23 cellular contexts compared by ENCODE assay signal in genomic region chr17:81805707-81806460, GRCh38. TPM values are rescaled to one million over a fixed set of nuclear protein-coding genes. Genes with fewer than 3 reads are reported as not detected.
DNase-seq lines count a peak whose midpoint lies in the region; ATAC-seq, FAIRE-seq and TF ChIP-seq lines count a peak whose summit lies in the region.
"Had no signal": no experiment of that assay in that cellular context is flagged by ENCODE, and none has a peak within 500 bp of the region (broad histone marks: within the 10 kb centered on the region; RNA-seq: fewer than 3 reads in every experiment).

No MANE protein-coding gene starts in this region.

- intact Hi-C loops in right lobe of liver (cut with DNase I) (no loop called here), lower leg skin (cut with DNase I; ENCODE audit: low total_unique reads) (no loop called here)

- H3K27ac Mint-ChIP-seq in stimulated activated naive CD8-positive, alpha-beta T cell treated with anti-CD3 and anti-CD28 coated beads, Interleukin-15, amount 100 ng/mL, for 72 hours: no peak overlapping the region
- H3K27ac Mint-ChIP-seq in glutamatergic neuron (ENCODE audit: unreplicated experiment): no peak overlapping the region
- H3K27ac Mint-ChIP-seq: CD14-positive monocyte; CD4-positive, alpha-beta memory T cell; GM23338; H9; IgD-negative memory B cell had no signal

- no peaks in the 10 kb centered on the region for H3K9me2 ChIP-seq in GM23248 (ENCODE audit: insufficient read depth)

- H3F3A ChIP-seq in GM23248 (ENCODE audit: insufficient read depth): no peaks in the 10 kb centered on the region

- H3K27ac ChIP-seq in H1 (ENCODE audit: low read depth, low read length) (no peak overlapping the region), right lobe of liver (peak overlapping the region in 1 of 3 donors; percentile 79), GM23248 (no peak overlapping the region)
- H3K27ac ChIP-seq: 22Rv1, BLaER1 had no signal

- peak overlapping the region; percentile 25; the same call in 1 of the 2 replicates for H4K8ac ChIP-seq in H1 (ENCODE audit: extremely low read depth, insufficient read depth, low read length)

- no peak overlapping the region for H2BK15ac ChIP-seq in H1 (ENCODE audit: low read length)

- H3K9me3 Mint-ChIP-seq in stimulated activated naive CD8-positive, alpha-beta T cell treated with anti-CD3 and anti-CD28 coated beads, Interleukin-15, amount 100 ng/mL, for 72 hours: no peaks in the 10 kb centered on the region
- H3K9me3 Mint-ChIP-seq in glutamatergic neuron (ENCODE audit: unreplicated experiment): peaks cover 9% of the 10 kb centered on the region
- H3K9me3 Mint-ChIP-seq: CD4-positive, alpha-beta memory T cell; IgD-negative memory B cell had no signal

- no peak overlapping the region for H2BK12ac ChIP-seq in H1 (ENCODE audit: low read depth, low read length)

- no peaks in the 10 kb centered on the region for H3K79me2 ChIP-seq in H1 (ENCODE audit: control insufficient read depth in 1 of 2, insufficient read depth in 2 of 2, low read length in 2 of 2)
- no peaks in the 10 kb centered on the region for H3K79me2 ChIP-seq in GM23248 (ENCODE audit: insufficient read depth)

- peaks cover 0 to 3% (median 0%) of the 10 kb centered on the region in 4 experiments; a peak in 3 of 7 replicates for H3K4me1 ChIP-seq in H1 (replicated peaks in 1 of 4; ENCODE audit: control insufficient read depth in 3 of 4, insufficient read depth in 4 of 4, low read length in 3 of 4)
- H3K4me1 ChIP-seq in right lobe of liver: peaks cover 0 to 17% (median 6%) of the 10 kb centered on the region in 4 donors
- H3K4me1 ChIP-seq in GM23248 (ENCODE audit: insufficient read depth): no peaks in the 10 kb centered on the region

- TF ChIP-seq POLR2A in H1 (IDR thresholded peaks at IDR 0.05; ENCODE audit: control extremely low read depth in 1 of 2, low read depth in 2 of 2, low read length in 2 of 2) (no peak), right lobe of liver (IDR thresholded peaks at IDR 0.05) (no peak), lower leg skin (IDR thresholded peaks at IDR 0.05) (no peak)

- H3K4me3 ChIP-seq in H1 (ENCODE audit: extremely low read depth in 1 of 4, insufficient read depth in 2 of 4, low read depth in 3 of 4, low read length in 4 of 4): no peak overlapping the region
- peak overlapping the region in 2 of 3 donors; percentile 70 to 86 for H3K4me3 ChIP-seq in right lobe of liver
- H3K4me3 ChIP-seq in lower leg skin (ENCODE audit: low read depth, poor library complexity, severe bottlenecking): no peak overlapping the region
- H3K4me3 ChIP-seq in GM23248: no peak overlapping the region
- H3K4me3 ChIP-seq: BLaER1, GM12878 had no signal

- H4K5ac ChIP-seq in H1 (ENCODE audit: insufficient read length, low read depth, low read length): no peak overlapping the region

- peaks cover 12% of the 10 kb centered on the region for H3K4me1 Mint-ChIP-seq in stimulated activated naive CD8-positive, alpha-beta T cell treated with anti-CD3 and anti-CD28 coated beads, Interleukin-15, amount 100 ng/mL, for 72 hours
- H3K4me1 Mint-ChIP-seq in glutamatergic neuron (ENCODE audit: low read depth, unreplicated experiment): peaks cover 7% of the 10 kb centered on the region
- H3K4me1 Mint-ChIP-seq: CD14-positive monocyte, GM23338 had no signal

- TF ChIP-seq CTCF in H1 (IDR thresholded peaks at IDR 0.05; ENCODE audit: control extremely low read depth in 1 of 3, insufficient read depth in 1 of 3, low read depth in 1 of 3, low read length in 3 of 3): no peak
- TF ChIP-seq CTCF in right lobe of liver (IDR thresholded peaks at IDR 0.05): no peak
- TF ChIP-seq CTCF in glutamatergic neuron (IDR thresholded peaks at IDR 0.05; ENCODE audit: partially characterized antibody, unreplicated experiment): no peak
- no peak for TF ChIP-seq CTCF in lower leg skin (IDR thresholded peaks at IDR 0.05)

- peaks cover 0 to 10% (median 0%) of the 10 kb centered on the region in 4 experiments; a peak in 1 of 8 replicates for H3K36me3 ChIP-seq in H1 (ENCODE audit: control insufficient read depth in 2 of 4, insufficient read depth in 4 of 4, low read length in 3 of 4)
- H3K36me3 ChIP-seq in right lobe of liver: no peaks in the 10 kb centered on the region
- no peaks in the 10 kb centered on the region for H3K36me3 ChIP-seq in GM23248 (ENCODE audit: low read depth)
- H3K36me3 ChIP-seq: BLaER1 had no signal

- H3K9me3 ChIP-seq in H1 (ENCODE audit: insufficient read depth in 2 of 2, low read depth in 1 of 2, low read length in 1 of 2) (no peaks in the 10 kb centered on the region), right lobe of liver (no peaks in the 10 kb centered on the region), GM23248 (ENCODE audit: low read depth) (no peaks in the 10 kb centered on the region)

- CTCF ChIA-PET in H1 (lab: Charles Lee; ENCODE audit: partially characterized antibody): interaction anchor here (0.7 to 4.5 kb wide), 16 partner anchors 9 to 190 kb away, joined by 3 to 19 read pairs (median 4); no protein-coding TSS in a partner anchor

- no peak overlapping the region for H3K9ac ChIP-seq in H1 (replicated peaks in 1 of 4; ENCODE audit: extremely low read depth in 1 of 4, low read depth in 3 of 4, low read length in 3 of 4)
- H3K9ac ChIP-seq in GM23248: no peak overlapping the region
- H3K9ac ChIP-seq: BLaER1 had no signal

- H3K56ac ChIP-seq in H1 (replicated peaks; ENCODE audit: insufficient read length, low read depth, low read length): no peak overlapping the region

- H2BK5ac ChIP-seq in H1 (ENCODE audit: low read depth, low read length): no peak overlapping the region

- POLR2A ChIA-PET in H1 (lab: Charles Lee; ENCODE audit: partially characterized antibody): interaction anchor here (0.7 to 2.7 kb wide), 15 partner anchors 9 to 599 kb away, joined by 3 to 6 read pairs (median 4); partner anchors contain the start of gene MCRIP1

- H2AFZ ChIP-seq in H1 (ENCODE audit: low read length) (no peak overlapping the region), GM23248 (no peak overlapping the region)

- H3K23me2 ChIP-seq in H1 (ENCODE audit: low read depth, low read length): peaks cover 5% of the 10 kb centered on the region; the same call in 1 of the 2 replicates

- no peak overlapping the region for H2BK20ac ChIP-seq in H1 (ENCODE audit: low read length)

- no peak for FAIRE-seq in H1 (lab: Jason Lieb, UNC)
- FAIRE-seq: GM12878, HTR-8/SVneo had no signal

- 88% methylated on average over 18 of the region's 18 CpGs; no CpG with 5 or more reads in 1 of the 2 experiments for WGBS in H1 (ENCODE audit: extremely low coverage in 1 of 2, insufficient coverage in 1 of 2, insufficient read length in 1 of 2, insufficient replicate concordance in 2 of 2, low coverage in 1 of 2, low lambda C conversion rate in 2 of 2, missing lambda C conversion rate in 1 of 2), 2 experiments
- 40% methylated on average over 3 of the region's 18 CpGs for WGBS in right lobe of liver (ENCODE audit: insufficient coverage, low coverage, low lambda C conversion rate, missing lambda C conversion rate)
- WGBS in lower leg skin, 2 donors: 38 to 53% methylated on average over 4 to 18 of the region's 18 CpGs
- WGBS in GM23248 (ENCODE audit: low coverage in 1 of 2, low lambda C conversion rate in 2 of 2, missing lambda C conversion rate in 2 of 2), 2 experiments: 64 to 67% methylated on average over 17 of the region's 18 CpGs

- TF ChIP-seq RAD21 in H1 (IDR thresholded peaks at IDR 0.05 in 1 of 2, conservative IDR thresholded peaks at IDR 0.05 in 1 of 2; ENCODE audit: low read depth in 2 of 2, low read length in 2 of 2): no peak

- no peak overlapping the region for H4K91ac ChIP-seq in H1 (replicated peaks; ENCODE audit: insufficient read length, low read length)

- H3K27me3 Mint-ChIP-seq in stimulated activated naive CD8-positive, alpha-beta T cell treated with anti-CD3 and anti-CD28 coated beads, Interleukin-15, amount 100 ng/mL, for 72 hours: peaks cover 89% of the 10 kb centered on the region
- H3K27me3 Mint-ChIP-seq in glutamatergic neuron (ENCODE audit: unreplicated experiment): peaks cover 24% of the 10 kb centered on the region

- no peak overlapping the region for H3K4me3 Mint-ChIP-seq in stimulated activated naive CD8-positive, alpha-beta T cell treated with anti-CD3 and anti-CD28 coated beads, Interleukin-15, amount 100 ng/mL, for 72 hours
- H3K4me3 Mint-ChIP-seq in glutamatergic neuron (ENCODE audit: unreplicated experiment): no peak overlapping the region
- H3K4me3 Mint-ChIP-seq: CD4-positive, alpha-beta memory T cell; IgD-negative memory B cell had no signal

- no peak for TF ChIP-seq EP300 in H1 (IDR thresholded peaks at IDR 0.05; ENCODE audit: borderline replicate concordance in 1 of 2, low read depth in 2 of 2, low read length in 2 of 2)

- H3K4me2 ChIP-seq in H1 (ENCODE audit: insufficient read depth in 1 of 2, low read depth in 2 of 2, low read length in 2 of 2) (no peak overlapping the region), GM23248 (ENCODE audit: unreplicated experiment) (no peak overlapping the region)

- no peak overlapping the region for H3K23ac ChIP-seq in H1 (ENCODE audit: insufficient read length)

- peak; percentile 2 for ATAC-seq in stimulated activated naive CD8-positive, alpha-beta T cell treated with anti-CD3 and anti-CD28 coated beads, Interleukin-15, Interleukin-2, amounts not matched to agents 100 U/mL and 50 U/mL, for 24 hours
- no peak for ATAC-seq in stimulated activated naive CD8-positive, alpha-beta T cell treated with anti-CD3 and anti-CD28 coated beads, Interleukin-15, amount 100 ng/mL, for 72 hours
- ATAC-seq in right lobe of liver (no peak), HG03342 (IDR thresholded peaks at IDR 0.05; ENCODE audit: unreplicated experiment) (no peak)
- ATAC-seq: GM12878 had no signal

- H3K18ac ChIP-seq in H1 (ENCODE audit: extremely low read depth, low read length): no peak overlapping the region

- H3K14ac ChIP-seq in H1 (ENCODE audit: insufficient read length): no peak overlapping the region

- H3K79me1 ChIP-seq in H1 (ENCODE audit: low read depth, low read length): no peaks in the 10 kb centered on the region

- H3K4ac ChIP-seq in H1 (replicated peaks; ENCODE audit: insufficient read length, low read depth, low read length): no peak overlapping the region

- H3K27me3 ChIP-seq in H1 (replicated peaks in 1 of 4; ENCODE audit: control insufficient read depth in 3 of 4, extremely low read depth in 1 of 4, insufficient read depth in 3 of 4, low read length in 3 of 4) (peaks cover 38 to 61% (median 53%) of the 10 kb centered on the region in 4 experiments), right lobe of liver (no peaks in the 10 kb centered on the region), GM23248 (replicated peaks; ENCODE audit: insufficient read depth) (peaks cover 78% of the 10 kb centered on the region)

- peaks cover 8% of the 10 kb centered on the region for H3K36me3 Mint-ChIP-seq in glutamatergic neuron (ENCODE audit: unreplicated experiment)
- H3K36me3 Mint-ChIP-seq: CD14-positive monocyte; CD4-positive, alpha-beta memory T cell; IgD-negative memory B cell had no signal

- in situ Hi-C loops in GM23248 (cut with MboI): no loop called here

- no peak overlapping the region for H2AK5ac ChIP-seq in H1 (ENCODE audit: low read depth, low read length)

- no peak for DNase-seq in stimulated activated naive CD8-positive, alpha-beta T cell treated with anti-CD3 and anti-CD28 coated beads, Interleukin-15, Interleukin-2, amounts not matched to agents 100 U/mL and 50 U/mL, for 24 hours
- DNase-seq in stimulated activated naive CD8-positive, alpha-beta T cell treated with anti-CD3 and anti-CD28 coated beads, Interleukin-15, amount 100 ng/mL, for 72 hours: no peak
- DNase-seq in H1 (ENCODE audit: low read depth in 1 of 2, low spot score in 2 of 2): no peak
- peak in 1 of 3 donors; percentile 45 for DNase-seq in right lobe of liver
- no peak for DNase-seq in glutamatergic neuron
- DNase-seq in lower leg skin (ENCODE audit: low spot score in 2 of 2): no peak
- DNase-seq in GM23248: no peak
- DNase-seq: CD4-positive, alpha-beta memory T cell; DMS153; DMS79 treated with DMSO at 0.1 percent for 48 hours; GF-D8; H9; KG1 had no signal

- no peak overlapping the region for H2BK120ac ChIP-seq in H1 (replicated peaks; ENCODE audit: low read depth, low read length)

- peaks cover 0 to 1% of the 10 kb centered on the region in 2 experiments for H4K20me1 ChIP-seq in H1 (replicated peaks in 1 of 2; ENCODE audit: control insufficient read depth in 1 of 2, insufficient read depth in 2 of 2, low read length in 2 of 2)
- no peaks in the 10 kb centered on the region for H4K20me1 ChIP-seq in GM23248 (ENCODE audit: insufficient read depth)
- H4K20me1 ChIP-seq: BLaER1 had no signal

RNA-seq across cellular contexts. Expression of gene GCGR, which starts 1.9 kb away (rescaled TPM):
- 0.56 and 0.61 TPM in 2 replicates for total RNA-seq in H1 (2021; fragmentation: NEBNext Ultra II Directional; extraction: Animal tissue kit (Norgen Biotek cat#: 25700))
- polyA plus RNA-seq in H1 (2011; rRNA removed) (0.44 and 0.60 TPM in 2 replicates), GM23248 (2016; fragmentation: Nextera tagmentation; extraction: Ambion mirVana) (not detected in 2 replicates)
- polyA plus RNA-seq in H1 (2011; cell fraction: cytosol; rRNA removed): 0.43 TPM
- polyA plus RNA-seq in H1 (2011; cell fraction: nucleus; rRNA removed): 2.9 TPM
- polyA plus RNA-seq in H1 (2012, experiment 1 of 2): 0.31 to 1.1 TPM (median 0.58 TPM) in 4 replicates
- polyA plus RNA-seq in H1 (2012, experiment 2 of 2): 0.24 TPM
- 0.43 TPM for polyA plus RNA-seq in H1 (2013, experiment 1 of 2)
- 0.31 TPM for polyA plus RNA-seq in H1 (2013, experiment 2 of 2)
- polyA minus RNA-seq in H1 (2011; rRNA and poly(A)+ RNA removed): 0.38 TPM in 1 of 2 replicates, not detected in the other
- polyA minus RNA-seq in H1 (2011; cell fraction: cytosol; rRNA and poly(A)+ RNA removed): not detected
- polyA minus RNA-seq in H1 (2011; cell fraction: nucleus; rRNA and poly(A)+ RNA removed): 0.40 TPM
- total RNA-seq in right lobe of liver (100 to 1,000 TPM in 2 of 6 experiments, 10 to 100 TPM in 4; 39.5 to 146 (median 68.5) TPM), glutamatergic neuron (ENCODE audit: unreplicated experiment) (6.7 TPM), lower leg skin (under 1 TPM; 0.16 to 0.71 (median 0.47) TPM)
- total RNA-seq in GM23248 (2014; rRNA removed; shearing (Covaris generic)): not detected in 2 replicates
- total RNA-seq: A673; CD4-positive, alpha-beta memory T cell; GM12878 had no signal
- polyA plus RNA-seq: AG04450; CD14-positive monocyte; CD4-positive, alpha-beta memory T cell; GM12878; IgD-negative memory B cell had no signal

RNA-seq across cellular contexts. Expression of gene MCRIP1, which starts 27.2 kb away (rescaled TPM):
- 103 and 115 TPM in 2 replicates for total RNA-seq in H1 (2021; fragmentation: NEBNext Ultra II Directional; extraction: Animal tissue kit (Norgen Biotek cat#: 25700))
- polyA plus RNA-seq in H1 (2011; rRNA removed): 151 and 250 TPM in 2 replicates
- polyA plus RNA-seq in H1 (2011; cell fraction: cytosol; rRNA removed): 137 TPM
- polyA plus RNA-seq in H1 (2011; cell fraction: nucleus; rRNA removed): 155 TPM
- polyA plus RNA-seq in H1 (2012, experiment 1 of 2): 57.5 to 88.6 TPM (median 84.7 TPM) in 4 replicates
- 119 TPM for polyA plus RNA-seq in H1 (2012, experiment 2 of 2)
- 91.7 TPM for polyA plus RNA-seq in H1 (2013, experiment 1 of 2)
- polyA plus RNA-seq in H1 (2013, experiment 2 of 2): 90.0 TPM
- 11.4 and 21.6 TPM in 2 replicates for polyA minus RNA-seq in H1 (2011; rRNA and poly(A)+ RNA removed)
- 42.3 TPM for polyA minus RNA-seq in H1 (2011; cell fraction: cytosol; rRNA and poly(A)+ RNA removed)
- polyA minus RNA-seq in H1 (2011; cell fraction: nucleus; rRNA and poly(A)+ RNA removed): 29.7 TPM
- 10 to 100 TPM; 19.0 to 32.6 (median 25.7) TPM for total RNA-seq in right lobe of liver
- total RNA-seq in glutamatergic neuron (ENCODE audit: unreplicated experiment): 218 TPM
- total RNA-seq in lower leg skin: 10 to 100 TPM; 21.6 to 41.0 (median 28.8) TPM
- 102 and 135 TPM in 2 replicates for total RNA-seq in GM23248 (2014; rRNA removed; shearing (Covaris generic))
- polyA plus RNA-seq in GM23248 (2016; fragmentation: Nextera tagmentation; extraction: Ambion mirVana): 145 and 147 TPM in 2 replicates

RNA-seq across cellular contexts. Expression of gene PPP1R27, which starts 29.0 kb away (rescaled TPM):
- total RNA-seq in H1 (2021; fragmentation: NEBNext Ultra II Directional; extraction: Animal tissue kit (Norgen Biotek cat#: 25700)): not detected in 2 replicates
- 0.27 and 0.30 TPM in 2 replicates for polyA plus RNA-seq in H1 (2011; rRNA removed)
- polyA plus RNA-seq in H1 (2011; cell fraction: cytosol; rRNA removed): not detected
- polyA plus RNA-seq in H1 (2011; cell fraction: nucleus; rRNA removed): 0.43 TPM
- 0.17 to 0.51 TPM (median 0.20 TPM) in 3 of 4 replicates, not detected in the other for polyA plus RNA-seq in H1 (2012, experiment 1 of 2)
- not detected for polyA plus RNA-seq in H1 (2012, experiment 2 of 2)
- polyA plus RNA-seq in H1 (2013, experiment 1 of 2): 0.34 TPM
- 0.46 TPM for polyA plus RNA-seq in H1 (2013, experiment 2 of 2)
- polyA minus RNA-seq in H1 (2011; rRNA and poly(A)+ RNA removed): not detected in 2 replicates
- polyA minus RNA-seq in H1 (2011; cell fraction: cytosol; rRNA and poly(A)+ RNA removed): not detected
- polyA minus RNA-seq in H1 (2011; cell fraction: nucleus; rRNA and poly(A)+ RNA removed): not detected
- total RNA-seq in right lobe of liver: under 1 TPM in 3 of 6 experiments, not detected in 3; 0.27 to 0.62 (median 0.40) TPM
- 0.81 TPM for total RNA-seq in glutamatergic neuron (ENCODE audit: unreplicated experiment)
- total RNA-seq in lower leg skin: under 1 TPM in 1 of 4 donors, not detected in 3; 0.36 TPM
- total RNA-seq in GM23248 (2014; rRNA removed; shearing (Covaris generic)): not detected in 2 replicates
- 0.37 TPM in 1 of 2 replicates, not detected in the other for polyA plus RNA-seq in GM23248 (2016; fragmentation: Nextera tagmentation; extraction: Ambion mirVana)
- total RNA-seq: A673; CD4-positive, alpha-beta memory T cell; GM23338 had no signal
- polyA plus RNA-seq: AG04450, IgD-negative memory B cell had no signal

RNA-seq across cellular contexts. Expression of gene P4HB, which starts 54.5 kb away (rescaled TPM):
- total RNA-seq in H1 (2021; fragmentation: NEBNext Ultra II Directional; extraction: Animal tissue kit (Norgen Biotek cat#: 25700)): 374 and 379 TPM in 2 replicates
- polyA plus RNA-seq in H1 (2011; rRNA removed) (41.4 and 66.6 TPM in 2 replicates), GM23248 (2016; fragmentation: Nextera tagmentation; extraction: Ambion mirVana) (1,651 and 1,674 TPM in 2 replicates)
- 49.7 TPM for polyA plus RNA-seq in H1 (2011; cell fraction: cytosol; rRNA removed)
- 116 TPM for polyA plus RNA-seq in H1 (2011; cell fraction: nucleus; rRNA removed)
- polyA plus RNA-seq in H1 (2012, experiment 1 of 2): 306 to 512 TPM (median 430 TPM) in 4 replicates
- polyA plus RNA-seq in H1 (2012, experiment 2 of 2): 477 TPM
- polyA plus RNA-seq in H1 (2013, experiment 1 of 2): 846 TPM
- polyA plus RNA-seq in H1 (2013, experiment 2 of 2): 918 TPM
- polyA minus RNA-seq in H1 (2011; rRNA and poly(A)+ RNA removed): 63.4 and 66.2 TPM in 2 replicates
- polyA minus RNA-seq in H1 (2011; cell fraction: cytosol; rRNA and poly(A)+ RNA removed): 124 TPM
- polyA minus RNA-seq in H1 (2011; cell fraction: nucleus; rRNA and poly(A)+ RNA removed): 107 TPM
- total RNA-seq in right lobe of liver (1,000 to 10,000 TPM in 5 of 6 experiments, 100 to 1,000 TPM in 1; 856 to 5,039 (median 1,455) TPM), glutamatergic neuron (ENCODE audit: unreplicated experiment) (259 TPM), lower leg skin (100 to 1,000 TPM; 685 to 999 (median 839) TPM)
- 3,203 and 4,003 TPM in 2 replicates for total RNA-seq in GM23248 (2014; rRNA removed; shearing (Covaris generic))

Comparison
In these comparisons a context has a peak if more than half of its experiments do, and no peak if none do; other contexts are left out.
1. H3K4me3 ChIP-seq: peak in right lobe of liver (2 of 3); none in H1 (0 of 4), lower leg skin (single experiment) and GM23248 (single experiment).